1 cellular context compared by ENCODE assay signal in genomic region chrX:45767021-45767491, GRCh38.
TF ChIP-seq lines count a peak whose summit lies in the region.

No MANE protein-coding gene starts in this region.

TF ChIP-seq in HepG2, 621 proteins besides CTCF, POLR2A, EP300 and RAD21 (continued from another document):
- TF ChIP-seq KLF11 (CRISPR knock-in tag; IDR thresholded peaks at IDR 0.05) (no peak), ARID2 (CRISPR knock-in tag; IDR thresholded peaks at IDR 0.05; ENCODE audit: borderline replicate concordance) (no peak), PRPF4 (IDR thresholded peaks at IDR 0.05; ENCODE audit: low read depth, low read length, poor library complexity, severe bottlenecking) (no peak), ZNF761 (CRISPR knock-in tag; conservative IDR thresholded peaks at IDR 0.05) (no peak), SMYD3 (CRISPR knock-in tag; IDR thresholded peaks at IDR 0.05) (no peak), ZNF34 (CRISPR knock-in tag; IDR thresholded peaks at IDR 0.05; ENCODE audit: borderline replicate concordance) (no peak), IRF9 (CRISPR knock-in tag; IDR thresholded peaks at IDR 0.05; ENCODE audit: borderline replicate concordance) (no peak), FOXO4 (CRISPR knock-in tag; conservative IDR thresholded peaks at IDR 0.05) (no peak), NPAS2 (CRISPR knock-in tag; IDR thresholded peaks at IDR 0.05; ENCODE audit: borderline replicate concordance) (no peak), STAT6 (CRISPR knock-in tag; IDR thresholded peaks at IDR 0.05; ENCODE audit: borderline replicate concordance) (no peak), CREB1 (IDR thresholded peaks at IDR 0.05) (no peak), CREB1 (CRISPR knock-in tag; IDR thresholded peaks at IDR 0.05) (no peak), ZNF549 (CRISPR knock-in tag; IDR thresholded peaks at IDR 0.05) (no peak), SP4 (CRISPR knock-in tag; IDR thresholded peaks at IDR 0.05) (no peak), PAXIP1 (CRISPR knock-in tag; conservative IDR thresholded peaks at IDR 0.05) (no peak), ZFP37 (CRISPR knock-in tag; IDR thresholded peaks at IDR 0.05; ENCODE audit: borderline replicate concordance) (no peak), SPEN (CRISPR knock-in tag; IDR thresholded peaks at IDR 0.05; ENCODE audit: low read depth) (no peak), CREB3 (CRISPR knock-in tag; IDR thresholded peaks at IDR 0.05) (no peak), POLR2AphosphoS2 (IDR thresholded peaks at IDR 0.05; ENCODE audit: low read depth, low read length) (no peak), ZNF766 (CRISPR knock-in tag; IDR thresholded peaks at IDR 0.05; ENCODE audit: borderline replicate concordance) (no peak)
